3 cellular contexts compared by ENCODE assay signal in genomic region chr7:74739974-74740373, GRCh38. TPM values are rescaled to one million over a fixed set of nuclear protein-coding genes. Genes with fewer than 3 reads are reported as not detected.
"Had no signal": no experiment of that assay in that cellular context is flagged by ENCODE, and none has a peak within 500 bp of the region (broad histone marks: within the 10 kb centered on the region; RNA-seq: fewer than 3 reads in every experiment).

No MANE protein-coding gene starts in this region.

RNA-seq across cellular contexts. Expression of gene NCF1, which starts 33.8 kb away (rescaled TPM):
- total RNA-seq: GM23248, H4, HT-29 had no signal
- polyA plus RNA-seq: GM23248 had no signal
